15 cellular contexts compared by ENCODE assay signal in the genomic region with DNA sequence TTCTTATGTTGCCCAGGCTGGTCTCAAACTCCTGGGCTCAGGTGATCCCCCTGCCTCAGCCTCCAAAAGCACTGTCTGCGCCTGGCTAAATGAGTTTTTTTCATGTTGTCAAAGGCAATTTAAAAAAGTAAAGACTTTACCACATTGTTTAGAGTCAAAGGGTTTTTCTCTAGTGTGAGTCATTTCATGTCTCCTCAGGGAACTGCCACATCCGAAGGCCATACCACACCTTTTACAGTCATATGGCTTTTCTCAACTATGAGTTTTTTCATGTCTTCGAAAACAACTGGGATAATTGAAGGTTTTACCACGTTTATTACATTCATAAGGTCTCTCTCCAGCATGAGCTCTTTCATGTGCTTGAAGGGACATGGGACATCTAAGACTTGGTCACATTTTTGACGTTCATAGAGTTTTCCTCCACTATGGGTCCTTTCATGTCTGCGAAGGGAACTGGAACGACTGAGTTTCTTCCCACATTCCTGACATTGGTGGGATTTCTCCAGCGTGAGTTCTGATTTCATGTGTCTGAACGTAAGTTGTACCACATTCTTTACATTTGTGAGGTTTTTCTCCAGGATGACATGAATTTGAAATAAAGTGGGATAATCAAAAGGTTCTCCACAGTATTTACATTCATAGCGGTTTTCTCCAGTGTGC.
DNase-seq lines count a peak whose midpoint lies in the region; ATAC-seq lines count a peak whose summit lies in the region.
"Had no signal": no experiment of that assay in that cellular context is flagged by ENCODE, and none has a peak within 500 bp of the region (broad histone marks: within the 10 kb centered on the region; RNA-seq: fewer than 3 reads in every experiment).

No MANE protein-coding gene starts in this region.

- H3K27ac ChIP-seq in SJSA1 (peak overlapping the region; percentile 78), mesodermal cell (ENCODE audit: low read depth, low read length, severe bottlenecking) (peak overlapping the region; percentile 73), SJCRH30 (no peak overlapping the region), Karpas-422 (ENCODE audit: low read length) (no peak overlapping the region)
- H3K27ac ChIP-seq: tibial artery had no signal

- H3K27me3 Mint-ChIP-seq in activated CD4-positive, alpha-beta T cell treated with anti-CD3 and anti-CD28 coated beads for 36 hours, result no peaks in the 10 kb centered on the region
- no peaks in the 10 kb centered on the region for H3K27me3 Mint-ChIP-seq in activated CD4-positive, alpha-beta T cell treated with anti-CD3 and anti-CD28 coated beads, Interleukin-2, amount 10 ng/mL, durations not matched to agents 7 days and 5 days
- H3K27me3 Mint-ChIP-seq: brain had no signal

- peaks cover 34% of the 10 kb centered on the region for H3K36me3 Mint-ChIP-seq in activated CD4-positive, alpha-beta T cell treated with anti-CD3 and anti-CD28 coated beads for 36 hours (ENCODE audit: low read depth)
- peaks cover 25% of the 10 kb centered on the region for H3K36me3 Mint-ChIP-seq in activated CD4-positive, alpha-beta T cell treated with anti-CD3 and anti-CD28 coated beads, Interleukin-2, amount 10 ng/mL, durations not matched to agents 7 days and 5 days (ENCODE audit: low read depth)

- WGBS in mesodermal cell (ENCODE audit: insufficient coverage in 2 of 2), 2 experiments, result 82 to 84% methylated on average over 5 to 6 of the region's 10 CpGs

- no peak overlapping the region for H3K4me2 ChIP-seq in Karpas-422 (ENCODE audit: low read depth, low read length, poor library complexity, severe bottlenecking)

- no peaks in the 10 kb centered on the region for H4K20me1 ChIP-seq in Karpas-422 (ENCODE audit: insufficient read depth, low read depth, low read length)

- no peak overlapping the region for H3K27ac Mint-ChIP-seq in activated CD4-positive, alpha-beta T cell treated with anti-CD3 and anti-CD28 coated beads for 36 hours
- no peak overlapping the region for H3K27ac Mint-ChIP-seq in activated CD4-positive, alpha-beta T cell treated with anti-CD3 and anti-CD28 coated beads, Interleukin-2, amount 10 ng/mL, durations not matched to agents 7 days and 5 days
- H3K27ac Mint-ChIP-seq: brain had no signal

- CTCF ChIA-PET in activated CD4-positive, alpha-beta T cell treated with anti-CD3 and anti-CD28 coated beads for 36 hours (lab: Charles Lee), result no interaction called here
- CTCF ChIA-PET in activated CD4-positive, alpha-beta T cell treated with anti-CD3 and anti-CD28 coated beads, Interleukin-2, amount 10 ng/mL, durations not matched to agents 7 days and 5 days (lab: Charles Lee), result no interaction called here

- H3K27me3 ChIP-seq in SJSA1 (replicated peaks) (no peaks in the 10 kb centered on the region), SJCRH30 (no peaks in the 10 kb centered on the region), Karpas-422 (ENCODE audit: low read length) (no peaks in the 10 kb centered on the region)
- H3K27me3 ChIP-seq: tibial artery had no signal

- H3K9ac ChIP-seq in Karpas-422 (ENCODE audit: low read length), result no peak overlapping the region

- no peak for DNase-seq in activated CD4-positive, alpha-beta T cell treated with anti-CD3 and anti-CD28 coated beads for 36 hours
- DNase-seq in activated CD4-positive, alpha-beta T cell treated with anti-CD3 and anti-CD28 coated beads, Interleukin-2, amount 10 ng/mL, durations not matched to agents 7 days and 5 days, result no peak
- DNase-seq in SJSA1 (ENCODE audit: low read depth in 1 of 2, low spot score in 2 of 2) (peak in 1 of 2 experiments; percentile 55), GM03348 (ENCODE audit: low spot score) (no peak), SJCRH30 (no peak), Karpas-422 (no peak)
- DNase-seq: 8988T; activated naive CD4-positive, alpha-beta T cell treated with Interleukin-2 at 50 U/mL for 16 hours; NCI-H69; PC-3; tibial artery had no signal

- peaks cover 3% of the 10 kb centered on the region for H3K4me1 Mint-ChIP-seq in activated CD4-positive, alpha-beta T cell treated with anti-CD3 and anti-CD28 coated beads for 36 hours
- peaks cover 2% of the 10 kb centered on the region for H3K4me1 Mint-ChIP-seq in activated CD4-positive, alpha-beta T cell treated with anti-CD3 and anti-CD28 coated beads, Interleukin-2, amount 10 ng/mL, durations not matched to agents 7 days and 5 days
- H3K4me1 Mint-ChIP-seq: brain had no signal

- no peak overlapping the region for H3K4me3 ChIP-seq in SJSA1
- no peak overlapping the region for H3K4me3 ChIP-seq in mesodermal cell (ENCODE audit: extremely low read depth, insufficient read depth, low read length, poor library complexity, severe bottlenecking)
- no peak overlapping the region for H3K4me3 ChIP-seq in SJCRH30
- no peak overlapping the region for H3K4me3 ChIP-seq in Karpas-422 (ENCODE audit: low read length)
- H3K4me3 ChIP-seq: tibial artery had no signal

- no peaks in the 10 kb centered on the region for H3K9me2 ChIP-seq in Karpas-422 (replicated peaks; ENCODE audit: insufficient read depth, low read length)

- intact Hi-C loops in activated CD4-positive, alpha-beta T cell treated with anti-CD3 and anti-CD28 coated beads for 36 hours (cut with DNase I, micrococcal nuclease), result no loop called here

- H3K4me3 Mint-ChIP-seq in activated CD4-positive, alpha-beta T cell treated with anti-CD3 and anti-CD28 coated beads for 36 hours, result no peak overlapping the region
- H3K4me3 Mint-ChIP-seq in activated CD4-positive, alpha-beta T cell treated with anti-CD3 and anti-CD28 coated beads, Interleukin-2, amount 10 ng/mL, durations not matched to agents 7 days and 5 days, result no peak overlapping the region
- H3K4me3 Mint-ChIP-seq: brain had no signal

- POLR2A ChIA-PET in activated CD4-positive, alpha-beta T cell treated with anti-CD3 and anti-CD28 coated beads for 36 hours (lab: Charles Lee), result no interaction called here
- POLR2A ChIA-PET in activated CD4-positive, alpha-beta T cell treated with anti-CD3 and anti-CD28 coated beads, Interleukin-2, amount 10 ng/mL, durations not matched to agents 7 days and 5 days (lab: Charles Lee), result no interaction called here

- H3K9me3 Mint-ChIP-seq in activated CD4-positive, alpha-beta T cell treated with anti-CD3 and anti-CD28 coated beads for 36 hours (ENCODE audit: low read depth), result peaks cover 5% of the 10 kb centered on the region
- peaks cover 23% of the 10 kb centered on the region for H3K9me3 Mint-ChIP-seq in activated CD4-positive, alpha-beta T cell treated with anti-CD3 and anti-CD28 coated beads, Interleukin-2, amount 10 ng/mL, durations not matched to agents 7 days and 5 days

- H3K9me3 ChIP-seq in SJSA1 (replicated peaks) (no peaks in the 10 kb centered on the region), mesodermal cell (ENCODE audit: control insufficient read depth, low read length) (peaks cover 9% of the 10 kb centered on the region), SJCRH30 (replicated peaks) (no peaks in the 10 kb centered on the region), Karpas-422 (ENCODE audit: low read length) (no peaks in the 10 kb centered on the region)
- H3K9me3 ChIP-seq: tibial artery had no signal

- H3K4me1 ChIP-seq in SJSA1 (replicated peaks) (peaks cover 7% of the 10 kb centered on the region), mesodermal cell (ENCODE audit: control insufficient read depth, insufficient read depth, low read length, poor library complexity, severe bottlenecking) (peaks cover 7% of the 10 kb centered on the region), SJCRH30 (no peaks in the 10 kb centered on the region), Karpas-422 (ENCODE audit: low read length) (no peaks in the 10 kb centered on the region)
- H3K4me1 ChIP-seq: tibial artery had no signal

- H3K79me2 ChIP-seq in Karpas-422 (ENCODE audit: low read length), result peaks cover 3% of the 10 kb centered on the region

- no peak overlapping the region for H2AFZ ChIP-seq in Karpas-422 (ENCODE audit: low read length)

- ATAC-seq in activated CD4-positive, alpha-beta T cell treated with anti-CD3 and anti-CD28 coated beads for 36 hours, result peak; percentile 74
- ATAC-seq in HG02870 (IDR thresholded peaks at IDR 0.05; ENCODE audit: unreplicated experiment), result peak; percentile 78
- ATAC-seq: HepG2, PC-3 had no signal

- H3K36me3 ChIP-seq in SJSA1 (0 out of 2 replicates have a peak, but pooled peaks cover 5% of the 10 kb centered on the region), mesodermal cell (ENCODE audit: control insufficient read depth, insufficient read depth, low read length) (peaks cover 23% of the 10 kb centered on the region), SJCRH30 (no peaks in the 10 kb centered on the region), Karpas-422 (ENCODE audit: insufficient read depth, low read length) (peaks cover 5% of the 10 kb centered on the region; the same call in 1 of the 2 replicates)

Comparison
In these comparisons a context has a peak if more than half of its experiments do, and no peak if none do; other contexts are left out.
1. H3K27ac ChIP-seq: peak in SJSA1 (single experiment) and mesodermal cell (single experiment); none in SJCRH30 (single experiment) and Karpas-422 (single experiment).